1 cellular context compared by ENCODE assay signal in the genomic region with DNA sequence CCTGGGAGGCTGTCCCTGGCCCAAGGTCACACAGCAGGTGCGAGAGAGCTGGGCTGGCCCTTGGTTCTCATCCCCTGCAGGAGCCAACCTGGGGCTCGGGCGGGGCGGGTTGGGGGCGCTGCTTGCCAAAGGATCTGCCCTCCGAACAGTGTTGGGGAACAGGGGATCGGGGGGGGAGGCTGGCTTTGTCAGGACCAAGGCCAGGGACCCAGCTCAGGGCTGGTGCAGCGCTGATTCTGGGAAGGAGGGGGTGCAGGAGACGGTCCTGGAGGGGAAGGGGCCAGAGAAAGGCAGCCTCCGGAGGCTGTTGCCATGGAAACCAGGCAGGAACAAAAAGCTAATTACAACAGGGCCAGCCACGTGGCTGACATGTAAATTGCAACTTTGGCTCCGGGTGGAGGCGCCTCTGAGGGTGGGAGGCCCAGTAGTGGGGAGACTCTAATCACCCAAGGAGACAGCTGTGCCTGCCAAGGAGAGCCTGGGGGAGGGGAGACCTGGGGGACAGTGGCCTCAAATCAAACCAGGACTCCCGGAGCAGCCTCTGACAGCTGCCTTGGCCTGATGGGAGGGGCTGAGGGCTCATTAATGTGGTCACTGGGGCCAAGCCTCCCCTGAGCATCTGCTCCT.
TF ChIP-seq lines count a peak whose summit lies in the region.

No MANE protein-coding gene starts in this region.

TF ChIP-seq in HepG2, 621 proteins besides CTCF, POLR2A, EP300 and RAD21 (continued from another document):
- TF ChIP-seq, protein P1, sequence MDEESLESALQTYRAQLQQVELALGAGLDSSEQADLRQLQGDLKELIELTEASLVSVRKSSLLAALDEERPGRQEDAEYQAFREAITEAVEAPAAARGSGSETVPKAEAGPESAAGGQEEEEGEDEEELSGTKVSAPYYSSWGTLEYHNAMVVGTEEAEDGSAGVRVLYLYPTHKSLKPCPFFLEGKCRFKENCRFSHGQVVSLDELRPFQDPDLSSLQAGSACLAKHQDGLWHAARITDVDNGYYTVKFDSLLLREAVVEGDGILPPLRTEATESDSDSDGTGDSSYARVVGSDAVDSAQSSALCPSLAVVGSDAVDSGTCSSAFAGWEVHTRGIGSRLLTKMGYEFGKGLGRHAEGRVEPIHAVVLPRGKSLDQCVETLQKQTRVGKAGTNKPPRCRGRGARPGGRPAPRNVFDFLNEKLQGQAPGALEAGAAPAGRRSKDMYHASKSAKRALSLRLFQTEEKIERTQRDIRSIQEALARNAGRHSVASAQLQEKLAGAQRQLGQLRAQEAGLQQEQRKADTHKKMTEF (CRISPR knock-in tag; IDR thresholded peaks at IDR 0.05): no peak
- TF ChIP-seq ZBTB2 (CRISPR knock-in tag; IDR thresholded peaks at IDR 0.05; ENCODE audit: low read depth) (no peak), ZSCAN20 (CRISPR knock-in tag; IDR thresholded peaks at IDR 0.05; ENCODE audit: borderline replicate concordance) (no peak), RBAK (CRISPR knock-in tag; IDR thresholded peaks at IDR 0.05) (no peak), AKAP8 (CRISPR knock-in tag; IDR thresholded peaks at IDR 0.05) (no peak), CHCHD3 (CRISPR knock-in tag; IDR thresholded peaks at IDR 0.05) (no peak), NFRKB (IDR thresholded peaks at IDR 0.05) (no peak), POLR2G (IDR thresholded peaks at IDR 0.05; ENCODE audit: low read depth, low read length) (peak; percentile 21; the same call in 1 of the 2 replicates), ZNF775 (CRISPR knock-in tag; IDR thresholded peaks at IDR 0.05; ENCODE audit: borderline replicate concordance) (no peak), NRL (CRISPR knock-in tag; IDR thresholded peaks at IDR 0.05; ENCODE audit: borderline replicate concordance) (no peak), NKX3-1 (CRISPR knock-in tag; IDR thresholded peaks at IDR 0.05) (no peak), ZNF652 (CRISPR knock-in tag; IDR thresholded peaks at IDR 0.05; ENCODE audit: borderline replicate concordance, low read depth) (no peak), POLR2AphosphoS5 (IDR thresholded peaks at IDR 0.05; ENCODE audit: low read depth, low read length) (no peak), TP53 (CRISPR knock-in tag; conservative IDR thresholded peaks at IDR 0.05) (no peak), RFX5 (IDR thresholded peaks at IDR 0.05; ENCODE audit: low read depth, low read length) (peak; percentile 88), SALL1 (CRISPR knock-in tag; IDR thresholded peaks at IDR 0.05) (no peak), HBP1 (CRISPR knock-in tag; IDR thresholded peaks at IDR 0.05; ENCODE audit: low read depth) (no peak), GATAD2A (CRISPR knock-in tag; IDR thresholded peaks at IDR 0.05) (no peak)
- TF ChIP-seq, protein P2, sequence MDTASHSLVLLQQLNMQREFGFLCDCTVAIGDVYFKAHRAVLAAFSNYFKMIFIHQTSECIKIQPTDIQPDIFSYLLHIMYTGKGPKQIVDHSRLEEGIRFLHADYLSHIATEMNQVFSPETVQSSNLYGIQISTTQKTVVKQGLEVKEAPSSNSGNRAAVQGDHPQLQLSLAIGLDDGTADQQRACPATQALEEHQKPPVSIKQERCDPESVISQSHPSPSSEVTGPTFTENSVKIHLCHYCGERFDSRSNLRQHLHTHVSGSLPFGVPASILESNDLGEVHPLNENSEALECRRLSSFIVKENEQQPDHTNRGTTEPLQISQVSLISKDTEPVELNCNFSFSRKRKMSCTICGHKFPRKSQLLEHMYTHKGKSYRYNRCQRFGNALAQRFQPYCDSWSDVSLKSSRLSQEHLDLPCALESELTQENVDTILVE (CRISPR knock-in tag; IDR thresholded peaks at IDR 0.05): no peak
- TF ChIP-seq, protein P3, sequence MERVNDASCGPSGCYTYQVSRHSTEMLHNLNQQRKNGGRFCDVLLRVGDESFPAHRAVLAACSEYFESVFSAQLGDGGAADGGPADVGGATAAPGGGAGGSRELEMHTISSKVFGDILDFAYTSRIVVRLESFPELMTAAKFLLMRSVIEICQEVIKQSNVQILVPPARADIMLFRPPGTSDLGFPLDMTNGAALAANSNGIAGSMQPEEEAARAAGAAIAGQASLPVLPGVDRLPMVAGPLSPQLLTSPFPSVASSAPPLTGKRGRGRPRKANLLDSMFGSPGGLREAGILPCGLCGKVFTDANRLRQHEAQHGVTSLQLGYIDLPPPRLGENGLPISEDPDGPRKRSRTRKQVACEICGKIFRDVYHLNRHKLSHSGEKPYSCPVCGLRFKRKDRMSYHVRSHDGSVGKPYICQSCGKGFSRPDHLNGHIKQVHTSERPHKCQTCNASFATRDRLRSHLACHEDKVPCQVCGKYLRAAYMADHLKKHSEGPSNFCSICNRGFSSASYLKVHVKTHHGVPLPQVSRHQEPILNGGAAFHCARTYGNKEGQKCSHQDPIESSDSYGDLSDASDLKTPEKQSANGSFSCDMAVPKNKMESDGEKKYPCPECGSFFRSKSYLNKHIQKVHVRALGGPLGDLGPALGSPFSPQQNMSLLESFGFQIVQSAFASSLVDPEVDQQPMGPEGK (CRISPR knock-in tag; IDR thresholded peaks at IDR 0.05): no peak; the same call in 1 of the 2 replicates
